Comparison of ENCODE assay signal across 2 cellular contexts in the genomic region with DNA sequence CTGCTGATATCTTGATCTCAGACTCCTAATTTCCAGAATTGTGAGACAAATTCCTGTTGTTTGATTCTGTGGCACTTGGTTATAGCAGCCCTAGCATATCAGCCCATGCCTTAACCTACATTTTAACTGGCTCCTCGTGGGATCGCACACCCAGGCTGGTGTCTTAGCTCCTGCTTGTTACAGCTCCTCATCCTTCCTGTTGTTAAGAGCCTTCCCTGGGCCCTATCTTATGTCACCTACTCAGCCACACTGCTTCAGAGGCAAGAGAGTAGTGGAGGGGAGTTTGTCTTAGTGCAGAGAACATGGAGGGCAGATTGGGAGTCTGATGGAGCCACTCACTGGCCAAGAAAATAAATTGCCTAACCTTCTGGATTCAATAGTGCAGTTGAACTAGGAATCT.
TF ChIP-seq lines count a peak whose summit lies in the region.

No MANE protein-coding gene starts in this region.

TF ChIP-seq in SK-N-SH, 30 proteins besides CTCF, POLR2A, EP300 and RAD21:
- no peak for TF ChIP-seq POLR2AphosphoS5 (IDR thresholded peaks at IDR 0.05; ENCODE audit: low read depth, low read length)
- TF ChIP-seq SMC3 (IDR thresholded peaks at IDR 0.05; ENCODE audit: low read depth, low read length), result 0 out of 2 replicates have a peak, but pooled peaks have one; percentile 3
- no peak for TF ChIP-seq FOXJ3 (CRISPR knock-in tag; IDR thresholded peaks at IDR 0.05)
- TF ChIP-seq RCOR1 (IDR thresholded peaks at IDR 0.05; ENCODE audit: low read length), result no peak
- no peak for TF ChIP-seq RXRA (IDR thresholded peaks at IDR 0.05; ENCODE audit: borderline replicate concordance, low read depth)
- TF ChIP-seq, protein P1, sequence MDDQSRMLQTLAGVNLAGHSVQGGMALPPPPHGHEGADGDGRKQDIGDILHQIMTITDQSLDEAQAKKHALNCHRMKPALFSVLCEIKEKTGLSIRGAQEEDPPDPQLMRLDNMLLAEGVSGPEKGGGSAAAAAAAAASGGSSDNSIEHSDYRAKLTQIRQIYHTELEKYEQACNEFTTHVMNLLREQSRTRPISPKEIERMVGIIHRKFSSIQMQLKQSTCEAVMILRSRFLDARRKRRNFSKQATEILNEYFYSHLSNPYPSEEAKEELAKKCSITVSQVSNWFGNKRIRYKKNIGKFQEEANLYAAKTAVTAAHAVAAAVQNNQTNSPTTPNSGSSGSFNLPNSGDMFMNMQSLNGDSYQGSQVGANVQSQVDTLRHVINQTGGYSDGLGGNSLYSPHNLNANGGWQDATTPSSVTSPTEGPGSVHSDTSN (IDR thresholded peaks at IDR 0.05), result no peak
TF ChIP-seq in SK-N-SH: peak in this region for 1.

TF ChIP-seq in SK-N-SH treated with all-trans-retinoic acid at 6 μM for 48 hours, 23 proteins besides CTCF, POLR2A, EP300 and RAD21:
- TF ChIP-seq, protein P2, sequence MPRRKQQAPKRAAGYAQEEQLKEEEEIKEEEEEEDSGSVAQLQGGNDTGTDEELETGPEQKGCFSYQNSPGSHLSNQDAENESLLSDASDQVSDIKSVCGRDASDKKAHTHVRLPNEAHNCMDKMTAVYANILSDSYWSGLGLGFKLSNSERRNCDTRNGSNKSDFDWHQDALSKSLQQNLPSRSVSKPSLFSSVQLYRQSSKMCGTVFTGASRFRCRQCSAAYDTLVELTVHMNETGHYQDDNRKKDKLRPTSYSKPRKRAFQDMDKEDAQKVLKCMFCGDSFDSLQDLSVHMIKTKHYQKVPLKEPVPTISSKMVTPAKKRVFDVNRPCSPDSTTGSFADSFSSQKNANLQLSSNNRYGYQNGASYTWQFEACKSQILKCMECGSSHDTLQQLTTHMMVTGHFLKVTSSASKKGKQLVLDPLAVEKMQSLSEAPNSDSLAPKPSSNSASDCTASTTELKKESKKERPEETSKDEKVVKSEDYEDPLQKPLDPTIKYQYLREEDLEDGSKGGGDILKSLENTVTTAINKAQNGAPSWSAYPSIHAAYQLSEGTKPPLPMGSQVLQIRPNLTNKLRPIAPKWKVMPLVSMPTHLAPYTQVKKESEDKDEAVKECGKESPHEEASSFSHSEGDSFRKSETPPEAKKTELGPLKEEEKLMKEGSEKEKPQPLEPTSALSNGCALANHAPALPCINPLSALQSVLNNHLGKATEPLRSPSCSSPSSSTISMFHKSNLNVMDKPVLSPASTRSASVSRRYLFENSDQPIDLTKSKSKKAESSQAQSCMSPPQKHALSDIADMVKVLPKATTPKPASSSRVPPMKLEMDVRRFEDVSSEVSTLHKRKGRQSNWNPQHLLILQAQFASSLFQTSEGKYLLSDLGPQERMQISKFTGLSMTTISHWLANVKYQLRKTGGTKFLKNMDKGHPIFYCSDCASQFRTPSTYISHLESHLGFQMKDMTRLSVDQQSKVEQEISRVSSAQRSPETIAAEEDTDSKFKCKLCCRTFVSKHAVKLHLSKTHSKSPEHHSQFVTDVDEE (CRISPR knock-in tag; IDR thresholded peaks at IDR 0.05), result no peak
